In the genomic region with DNA sequence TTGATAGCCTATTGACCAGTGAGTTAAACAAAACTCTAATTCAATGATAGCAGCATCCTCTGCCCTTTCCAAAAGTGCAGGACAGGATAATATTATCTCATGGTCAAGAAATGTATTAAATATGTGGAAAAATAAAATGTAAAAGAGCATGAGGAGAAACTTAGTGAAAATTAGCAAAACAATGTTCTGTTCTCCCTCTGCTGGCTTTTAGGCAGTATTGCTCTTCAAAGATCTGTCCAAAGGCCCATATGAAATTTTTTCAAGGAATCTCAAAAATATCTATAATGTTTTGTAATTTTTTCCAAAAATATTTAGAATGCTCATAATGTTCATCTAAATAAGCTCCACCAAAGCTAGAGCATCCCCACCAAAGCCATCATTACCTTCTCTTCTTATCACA, we compare ENCODE assay signal across 10 cellular contexts. TPM values are rescaled to one million over a fixed set of nuclear protein-coding genes. Genes with fewer than 3 reads are reported as not detected.
A peak's percentile ranks its signal among the peaks of the same experiment; 100 is the strongest.
DNase-seq lines count a peak whose midpoint lies in the region; FAIRE-seq and TF ChIP-seq lines count a peak whose summit lies in the region.
"Had no signal": no experiment of that assay in that cellular context is flagged by ENCODE, and none has a peak within 500 bp of the region (broad histone marks: within the 10 kb centered on the region; RNA-seq: fewer than 3 reads in every experiment).

No MANE protein-coding gene starts in this region.

- no TSS peak for BruUV-seq in endothelial cell of umbilical vein (replicated peaks; lab: Mats Ljungman, UMichigan)

- H4K20me1 ChIP-seq in OCI-LY1 (ENCODE audit: insufficient read depth, low read length) (no peaks in the 10 kb centered on the region), endothelial cell of umbilical vein (replicated peaks; ENCODE audit: control insufficient read depth, extremely low read depth, insufficient read depth, low read length) (no peaks in the 10 kb centered on the region)

- TF ChIP-seq CTCF in OCI-LY1 (IDR thresholded peaks at IDR 0.05; ENCODE audit: low read length): peak; percentile 53
- TF ChIP-seq CTCF in endothelial cell of umbilical vein (IDR thresholded peaks at IDR 0.05; ENCODE audit: extremely low read depth in 1 of 2, insufficient read depth in 1 of 2, low read depth in 1 of 2, low read length in 2 of 2): peak; percentile 9 to 37

- H2AFZ ChIP-seq in OCI-LY1 (ENCODE audit: low read length) (no peak overlapping the region), endothelial cell of umbilical vein (ENCODE audit: low read depth, low read length) (no peak overlapping the region)

- H3K9me2 ChIP-seq in OCI-LY1 (ENCODE audit: low read depth, low read length): no peaks in the 10 kb centered on the region

- DNase-seq in NCI-H2171 treated with DMSO at 0.1 percent for 48 hours (lab: John Stamatoyannopoulos, UW) (peak; percentile 10), NCI-H2171 (lab: John Stamatoyannopoulos, UW) (no peak), endothelial cell of umbilical vein (ENCODE audit: low read depth, low spot score) (no peak), renal cortical epithelial cell (ENCODE audit: low read depth) (peak; percentile 4), G401 (ENCODE audit: low spot score) (no peak)
- no peak for DNase-seq in activated naive CD4-positive, alpha-beta T cell (lab: John Stamatoyannopoulos, UW)
- no peak for DNase-seq in stimulated activated CD4-positive, alpha-beta T cell treated with anti-CD3 and anti-CD28 coated beads, Interleukin-2, amount 100 ng/mL, for 24 hours
- DNase-seq: effector memory CD4-positive, alpha-beta T cell; MG63 had no signal

- CTCF ChIA-PET in endothelial cell of umbilical vein (lab: Charles Lee): interaction anchor here (1.3 to 4.0 kb wide), 4 partner anchors 8 to 866 kb away, joined by 4 to 23 read pairs (median 4); partner anchors contain the start of gene ARL14EP

- POLR2A ChIA-PET in endothelial cell of umbilical vein (lab: Charles Lee): no interaction called here

- H3K27ac ChIP-seq in OCI-LY1 (ENCODE audit: low read depth, low read length, poor library complexity, severe bottlenecking) (no peak overlapping the region), endothelial cell of umbilical vein (ENCODE audit: insufficient read depth, low read depth, low read length) (no peak overlapping the region)

- H3K4me2 ChIP-seq in OCI-LY1 (ENCODE audit: low read length) (no peak overlapping the region), endothelial cell of umbilical vein (ENCODE audit: insufficient read depth, low read length) (no peak overlapping the region)

- peak; percentile 52 for FAIRE-seq in endothelial cell of umbilical vein (lab: Jason Lieb, UNC)

- dilution Hi-C loops in endothelial cell of umbilical vein (cut with MboI; ENCODE audit: extremely low pct_ligation_motif_present, low sequenced_read_pairs): no loop called here

- H3K9ac ChIP-seq in OCI-LY1 (ENCODE audit: low read length) (no peak overlapping the region), endothelial cell of umbilical vein (replicated peaks; ENCODE audit: extremely low read depth, insufficient read depth, low read length) (no peak overlapping the region)

- no peaks in the 10 kb centered on the region for H3K4me1 ChIP-seq in OCI-LY1 (ENCODE audit: insufficient read depth, low read length, severe bottlenecking)
- no peaks in the 10 kb centered on the region for H3K4me1 ChIP-seq in endothelial cell of umbilical vein (ENCODE audit: control insufficient read depth, extremely low read depth, insufficient read depth, low read length)

- intact Hi-C loops in endothelial cell of umbilical vein (cut with micrococcal nuclease): loop anchor here (1.0 kb wide), 1 partner anchor 882 kb away; no protein-coding TSS in a partner anchor

- in situ Hi-C loops in G401 (cut with HindIII; ENCODE audit: low sequenced_read_pairs): no loop called here

- H3K27me3 ChIP-seq in OCI-LY1 (ENCODE audit: insufficient read depth, low read length): no peaks in the 10 kb centered on the region
- H3K27me3 ChIP-seq in endothelial cell of umbilical vein (ENCODE audit: control insufficient read depth in 2 of 2, insufficient read depth in 2 of 2, low read length in 2 of 2): peaks cover 8 to 28% of the 10 kb centered on the region in 2 experiments
- H3K27me3 ChIP-seq: MG63 had no signal

- H3K9me1 ChIP-seq in endothelial cell of umbilical vein (replicated peaks; ENCODE audit: control insufficient read depth, extremely low read depth, insufficient read depth, low read length): no peaks in the 10 kb centered on the region

- H3K9me3 ChIP-seq in OCI-LY1 (ENCODE audit: low read length): peaks cover 4% of the 10 kb centered on the region; the same call in 1 of the 2 replicates
- H3K9me3 ChIP-seq in endothelial cell of umbilical vein (replicated peaks; ENCODE audit: control insufficient read depth, insufficient read depth, low read length): no peaks in the 10 kb centered on the region
- H3K9me3 ChIP-seq: MG63 had no signal

- H3K79me2 ChIP-seq in OCI-LY1 (ENCODE audit: insufficient read depth, low read length) (no peaks in the 10 kb centered on the region), endothelial cell of umbilical vein (ENCODE audit: control insufficient read depth, insufficient read depth, low read length) (no peaks in the 10 kb centered on the region)

- TF ChIP-seq POLR2A in endothelial cell of umbilical vein (IDR thresholded peaks at IDR 0.05; ENCODE audit: low read depth, low read length): no peak

- H3K4me3 ChIP-seq in OCI-LY1 (ENCODE audit: low read depth, low read length, poor library complexity, severe bottlenecking) (no peak overlapping the region), endothelial cell of umbilical vein (replicated peaks in 1 of 3; ENCODE audit: insufficient read depth in 1 of 3, low read depth in 1 of 3, low read length in 3 of 3) (no peak overlapping the region)
- H3K4me3 ChIP-seq: MG63 had no signal

- H3F3A ChIP-seq in OCI-LY1 (ENCODE audit: insufficient read depth, low read length): no peaks in the 10 kb centered on the region

- no peaks in the 10 kb centered on the region; the same call in 1 of the 2 replicates for H3K36me3 ChIP-seq in OCI-LY1 (ENCODE audit: insufficient read depth, low read length)
- H3K36me3 ChIP-seq in endothelial cell of umbilical vein (ENCODE audit: control insufficient read depth in 2 of 2, extremely low read depth in 1 of 2, insufficient read depth in 2 of 2, low read length in 2 of 2): no peaks in the 10 kb centered on the region
- H3K36me3 ChIP-seq: MG63 had no signal

TF ChIP-seq in endothelial cell of umbilical vein, 7 proteins besides CTCF, POLR2A, EP300 and RAD21:
- no peak for TF ChIP-seq MAX (IDR thresholded peaks at IDR 0.05; ENCODE audit: insufficient read depth, insufficient read length)
- TF ChIP-seq FOS (IDR thresholded peaks at IDR 0.05; ENCODE audit: borderline replicate concordance, insufficient read depth, low read length): no peak
- TF ChIP-seq EZH2 (IDR thresholded peaks at IDR 0.05; ENCODE audit: borderline replicate concordance, low read depth, low read length, severe bottlenecking): no peak
- no peak for TF ChIP-seq GATA2 (IDR thresholded peaks at IDR 0.05; ENCODE audit: insufficient read depth, insufficient read length, low read depth, low read length)
- TF ChIP-seq POLR2AphosphoS5 (IDR thresholded peaks at IDR 0.05; ENCODE audit: insufficient read depth, low read depth, low read length): no peak
- no peak for TF ChIP-seq JUN (IDR thresholded peaks at IDR 0.05; ENCODE audit: borderline replicate concordance, insufficient read depth, insufficient read length, low read depth)
- no peak for TF ChIP-seq MYC (IDR thresholded peaks at IDR 0.05; ENCODE audit: low read depth, low read length)

RNA-seq across cellular contexts. Expression of gene ARL14EP, which starts 8.3 kb away (rescaled TPM):
- total RNA-seq in endothelial cell of umbilical vein (14.8 and 16.7 TPM in 2 replicates), renal cortical epithelial cell (24.3 and 43.2 TPM in 2 replicates)
- 8.2 and 9.6 TPM in 2 replicates for polyA plus RNA-seq in endothelial cell of umbilical vein
- 12.9 and 15.5 TPM in 2 replicates for polyA plus RNA-seq in endothelial cell of umbilical vein (2011; cell fraction: cytosol; rRNA removed)
- polyA plus RNA-seq in endothelial cell of umbilical vein (2011; cell fraction: nucleus; rRNA removed): 10.7 and 16.6 TPM in 2 replicates
- polyA plus RNA-seq in endothelial cell of umbilical vein (2012): 27.9 and 29.5 TPM in 2 replicates
- polyA minus RNA-seq in endothelial cell of umbilical vein: 8.9 and 9.7 TPM in 2 replicates
- 7.1 TPM for polyA minus RNA-seq in endothelial cell of umbilical vein (2011; cell fraction: cytosol; rRNA and poly(A)+ RNA removed)
- polyA minus RNA-seq in endothelial cell of umbilical vein (2011; cell fraction: nucleus; rRNA and poly(A)+ RNA removed): 19.8 and 23.9 TPM in 2 replicates
- total RNA-seq in G401 (2014; rRNA removed; shearing (Covaris generic)): 10.3 and 15.6 TPM in 2 replicates

Comparison
In these comparisons a context has a peak if more than half of its experiments do, and no peak if none do; other contexts are left out.
1. DNase-seq: peak in NCI-H2171 treated with DMSO at 0.1 percent for 48 hours (single experiment) and renal cortical epithelial cell (single experiment); none in NCI-H2171 (single experiment), endothelial cell of umbilical vein (single experiment), G401 (single experiment), activated naive CD4-positive, alpha-beta T cell (0 of 4) and stimulated activated CD4-positive, alpha-beta T cell treated with anti-CD3 and anti-CD28 coated beads, Interleukin-2, amount 100 ng/mL, for 24 hours (0 of 2).